In genomic region chr11:69002101-69002742, GRCh38 we compare ENCODE assay signal across 1 cellular context.
TF ChIP-seq lines count a peak whose summit lies in the region.

No MANE protein-coding gene starts in this region.

TF ChIP-seq in HepG2, 621 proteins besides CTCF, POLR2A, EP300 and RAD21:
- no peak for TF ChIP-seq ZNF431 (CRISPR knock-in tag; IDR thresholded peaks at IDR 0.05; ENCODE audit: borderline replicate concordance, low read depth)
- TF ChIP-seq ZNF407 (CRISPR knock-in tag; IDR thresholded peaks at IDR 0.05; ENCODE audit: not compliant biosample characterization), result no peak
- TF ChIP-seq POLR2G (IDR thresholded peaks at IDR 0.05; ENCODE audit: low read depth, low read length), result no peak
- TF ChIP-seq ZKSCAN1 (IDR thresholded peaks at IDR 0.05; ENCODE audit: low read length), result no peak
- TF ChIP-seq TFDP1 (CRISPR knock-in tag; IDR thresholded peaks at IDR 0.05; ENCODE audit: borderline replicate concordance), result no peak
- no peak for TF ChIP-seq TCF7 (IDR thresholded peaks at IDR 0.05; ENCODE audit: low read depth)
- no peak for TF ChIP-seq ZNF792 (CRISPR knock-in tag; IDR thresholded peaks at IDR 0.05)
- no peak for TF ChIP-seq FOXC1 (CRISPR knock-in tag; IDR thresholded peaks at IDR 0.05; ENCODE audit: borderline replicate concordance)
- TF ChIP-seq SAP130 (CRISPR knock-in tag; IDR thresholded peaks at IDR 0.05; ENCODE audit: low read depth), result no peak
- TF ChIP-seq SAFB2 (CRISPR knock-in tag; IDR thresholded peaks at IDR 0.05; ENCODE audit: borderline replicate concordance, low read depth), result no peak
- TF ChIP-seq KLF6 (CRISPR knock-in tag; IDR thresholded peaks at IDR 0.05), result no peak
- no peak for TF ChIP-seq ESRRA (CRISPR knock-in tag; IDR thresholded peaks at IDR 0.05; ENCODE audit: low read depth)
- no peak for TF ChIP-seq DDIT3 (CRISPR knock-in tag; IDR thresholded peaks at IDR 0.05)
- no peak for TF ChIP-seq TEAD2 (CRISPR knock-in tag; IDR thresholded peaks at IDR 0.05)
- no peak for TF ChIP-seq ZEB1 (IDR thresholded peaks at IDR 0.05; ENCODE audit: insufficient replicate concordance, low read depth)
- TF ChIP-seq SYNCRIP (IDR thresholded peaks at IDR 0.05; ENCODE audit: insufficient read depth, low read depth, low read length), result no peak
- no peak for TF ChIP-seq FOXP1 (IDR thresholded peaks at IDR 0.05)
- TF ChIP-seq FOXP1 (CRISPR knock-in tag; IDR thresholded peaks at IDR 0.05), result no peak
